In the genomic region with DNA sequence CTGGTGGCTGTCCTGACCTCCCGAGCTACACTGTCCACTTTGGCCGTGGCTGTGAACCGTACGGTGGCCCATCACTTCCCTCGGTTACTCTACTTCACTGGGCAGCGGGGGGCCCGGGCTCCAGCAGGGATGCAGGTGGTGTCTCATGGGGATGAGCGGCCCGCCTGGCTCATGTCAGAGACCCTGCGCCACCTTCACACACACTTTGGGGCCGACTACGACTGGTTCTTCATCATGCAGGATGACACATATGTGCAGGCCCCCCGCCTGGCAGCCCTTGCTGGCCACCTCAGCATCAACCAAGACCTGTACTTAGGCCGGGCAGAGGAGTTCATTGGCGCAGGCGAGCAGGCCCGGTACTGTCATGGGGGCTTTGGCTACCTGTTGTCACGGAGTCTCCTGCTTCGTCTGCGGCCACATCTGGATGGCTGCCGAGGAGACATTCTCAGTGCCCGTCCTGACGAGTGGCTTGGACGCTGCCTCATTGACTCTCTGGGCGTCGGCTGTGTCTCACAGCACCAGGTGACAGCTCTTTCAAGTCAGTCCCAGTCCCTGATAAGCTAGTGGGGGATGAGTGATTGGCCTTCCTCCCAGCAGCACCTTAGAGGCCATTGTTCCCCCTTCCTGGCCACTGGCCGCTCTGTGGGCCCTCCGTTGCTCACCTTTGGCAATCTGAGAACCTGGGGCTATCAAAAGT, we compare ENCODE assay signal across 37 cellular contexts. TPM values are rescaled to one million over a fixed set of nuclear protein-coding genes. Genes with fewer than 3 reads are reported as not detected.
DNase-seq lines count a peak whose midpoint lies in the region; ATAC-seq, FAIRE-seq and TF ChIP-seq lines count a peak whose summit lies in the region.
"Had no signal": no experiment of that assay in that cellular context is flagged by ENCODE, and none has a peak within 500 bp of the region (broad histone marks: within the 10 kb centered on the region; RNA-seq: fewer than 3 reads in every experiment).

No MANE protein-coding gene starts in this region.

- peaks cover 24% of the 10 kb centered on the region for H3K36me3 Mint-ChIP-seq in activated naive CD4-positive, alpha-beta T cell treated with anti-CD3 and anti-CD28 coated beads, Interleukin-2, amount 10 ng/mL, durations not matched to agents 7 days and 5 days

- H2BK120ac ChIP-seq in trophoblast cell (ENCODE audit: insufficient read depth, low read length, poor library complexity): no peak overlapping the region

- H4K12ac ChIP-seq in trophoblast cell (ENCODE audit: low read depth, low read length): no peak overlapping the region

- H2AFZ ChIP-seq in Loucy (ENCODE audit: low read length) (no peak overlapping the region), K562 (ENCODE audit: low read depth, low read length) (no peak overlapping the region), trophoblast cell (ENCODE audit: insufficient read depth, low read length, poor library complexity) (no peak overlapping the region)

- CTCF ChIA-PET in activated naive CD4-positive, alpha-beta T cell treated with anti-CD3 and anti-CD28 coated beads, Interleukin-2, amount 10 ng/mL, durations not matched to agents 7 days and 5 days (lab: Charles Lee): interaction anchor here (0.6 to 4.3 kb wide), 3 partner anchors 8 to 315 kb away, joined by 3 to 39 read pairs (median 5); no protein-coding TSS in a partner anchor
- CTCF ChIA-PET in K562 (lab: Yijun Ruan, JAX; ENCODE audit: low intra/inter-chr PET ratio): no interaction called here

- H3K27ac Mint-ChIP-seq in activated naive CD4-positive, alpha-beta T cell treated with anti-CD3 and anti-CD28 coated beads, Interleukin-2, amount 10 ng/mL, durations not matched to agents 7 days and 5 days: no peak overlapping the region
- H3K27ac Mint-ChIP-seq: progenitor cell of endocrine pancreas; stimulated activated naive B cell treated with anti-CD40 and anti-IgM and Interleukin-4, amounts not matched to agents 10 μg/mL and 1 μg/mL and 100 μg/mL, for 72 hours had no signal

- TF ChIP-seq CTCF in Loucy (conservative IDR thresholded peaks at IDR 0.05; ENCODE audit: low read length): no peak
- no peak for TF ChIP-seq CTCF in K562 (IDR thresholded peaks at IDR 0.05 in 2 of 3, conservative IDR thresholded peaks at IDR 0.05 in 1 of 3; ENCODE audit: insufficient read depth in 2 of 3, low read depth in 1 of 3, low read length in 3 of 3)

- no peak for TF ChIP-seq POLR2A in K562 (conservative IDR thresholded peaks at IDR 0.05)

- H2BK5ac ChIP-seq in trophoblast cell (ENCODE audit: low read depth, low read length, poor library complexity): no peak overlapping the region

- H3K23ac ChIP-seq in trophoblast cell (ENCODE audit: low read length): no peak overlapping the region

- H3K9ac ChIP-seq in Loucy (ENCODE audit: low read depth, low read length, poor library complexity, severe bottlenecking): no peak overlapping the region
- H3K9ac ChIP-seq in K562 (ENCODE audit: insufficient read depth in 1 of 2, low read depth in 2 of 2, low read length in 2 of 2): peak overlapping the region in 1 of 2 experiments; percentile 49; a peak in 2 of 4 replicates
- H3K9ac ChIP-seq in trophoblast cell (ENCODE audit: low read length): no peak overlapping the region
- H3K9ac ChIP-seq: BLaER1 had no signal

- no peak overlapping the region for H3K4ac ChIP-seq in trophoblast cell (ENCODE audit: low read depth, low read length)

- no peaks in the 10 kb centered on the region for H3K9me3 Mint-ChIP-seq in activated naive CD4-positive, alpha-beta T cell treated with anti-CD3 and anti-CD28 coated beads, Interleukin-2, amount 10 ng/mL, durations not matched to agents 7 days and 5 days
- H3K9me3 Mint-ChIP-seq: stimulated activated naive B cell treated with anti-CD40 and anti-IgM and Interleukin-4, amounts not matched to agents 10 μg/mL and 1 μg/mL and 100 μg/mL, for 72 hours had no signal

- H3K79me2 ChIP-seq in Loucy (ENCODE audit: insufficient read depth, low read length): peaks cover 45% of the 10 kb centered on the region
- peaks cover 27% of the 10 kb centered on the region for H3K79me2 ChIP-seq in K562 (ENCODE audit: control insufficient read depth, insufficient read depth, low read length)
- H3K79me2 ChIP-seq in trophoblast cell (ENCODE audit: control insufficient read depth, insufficient read depth, low read length, poor library complexity): peaks cover 11% of the 10 kb centered on the region

- H4K91ac ChIP-seq in trophoblast cell (ENCODE audit: low read depth, low read length): no peak overlapping the region

- no peaks in the 10 kb centered on the region for H3F3A ChIP-seq in Loucy (ENCODE audit: low read depth)

- H3K27ac ChIP-seq in K562 (ENCODE audit: extremely low read depth, low read depth, low read length): no peak overlapping the region
- H3K27ac ChIP-seq in trophoblast cell (ENCODE audit: low read depth, low read length): no peak overlapping the region
- H3K27ac ChIP-seq: BLaER1, coronary artery, foreskin keratinocyte, heart left ventricle, SK-N-MC had no signal

- WGBS in K562 (ENCODE audit: insufficient coverage, low coverage, missing lambda C conversion rate): 95% methylated on average over 28 of the region's 28 CpGs
- no CpG with 5 or more reads among the region's 28 CpGs for WGBS in trophoblast cell (ENCODE audit: extremely low coverage, insufficient coverage, insufficient read length)

- no peak overlapping the region for H2AK5ac ChIP-seq in trophoblast cell (ENCODE audit: low read length)

- H3K4me2 ChIP-seq in Loucy (ENCODE audit: low read depth, low read length, poor library complexity, severe bottlenecking) (peak overlapping the region; percentile 91), K562 (ENCODE audit: insufficient read depth, low read length) (no peak overlapping the region), trophoblast cell (ENCODE audit: low read length) (no peak overlapping the region)
- H3K4me2 ChIP-seq: BLaER1 had no signal

- no peak for ATAC-seq in K562
- ATAC-seq: esophagus mucosa; foreskin keratinocyte; HCT116; heart left ventricle; sciatic nerve; stimulated activated naive B cell treated with anti-CD40 and anti-IgM and Interleukin-4, amounts not matched to agents 10 μg/mL and 1 μg/mL and 100 μg/mL, for 72 hours had no signal

- H3K4me3 ChIP-seq in Loucy (ENCODE audit: low read length, poor library complexity, severe bottlenecking) (peak overlapping the region; percentile 99), K562 (no peak overlapping the region), trophoblast cell (ENCODE audit: low read depth, low read length) (peak overlapping the region; percentile 6)
- H3K4me3 ChIP-seq: BLaER1, breast epithelium, coronary artery, heart left ventricle, lung, SK-N-MC had no signal

- DNase-seq in activated naive CD4-positive, alpha-beta T cell treated with anti-CD3 and anti-CD28 coated beads, Interleukin-2, amount 10 ng/mL, durations not matched to agents 7 days and 5 days: no peak
- no peak for DNase-seq in activated naive CD4-positive, alpha-beta T cell treated with Interleukin-2 at 50 U/mL for 16 hours
- DNase-seq in K562 (ENCODE audit: extremely low read depth in 1 of 4, low spot score in 3 of 4): no peak
- no peak for DNase-seq in trophoblast cell
- no peak for DNase-seq in NCI-H345 (lab: John Stamatoyannopoulos, UW)
- no peak for DNase-seq in stimulated activated CD4-positive, alpha-beta T cell treated with anti-CD3 and anti-CD28 coated beads, Interleukin-4, amount 100 ng/mL, for 1 hour
- DNase-seq in SIG-M5 treated with dmso at 0.1 percent for 504 hours (lab: John Stamatoyannopoulos, UW; ENCODE audit: unreplicated experiment): no peak
- DNase-seq: activated CD4-positive, alpha-beta T cell treated with anti-CD3 and anti-CD28 coated beads for 48 hours; activated effector memory CD4-positive, alpha-beta T cell treated with Interleukin-2 at 50 U/mL for 16 hours; amniotic stem cell; Caco-2; DMS79; foreskin keratinocyte; GDM1; heart left ventricle; Karpas-422; kidney glomerular epithelial cell; NCI-H1436; NCI-H446 treated with DMSO at 0.1 percent for 48 hours; NCI-H82; stimulated activated naive B cell treated with anti-CD40 and anti-IgM and Interleukin-4, amounts not matched to agents 10 μg/mL and 1 μg/mL and 100 μg/mL, for 72 hours; T-helper 2 cell had no signal

- BruUV-seq in K562 (replicated peaks; lab: Mats Ljungman, UMichigan): no TSS peak

- intact Hi-C loops in K562 (cut with micrococcal nuclease): no loop called here

- no peak for TF ChIP-seq RAD21 in K562 (CRISPR knock-in tag; conservative IDR thresholded peaks at IDR 0.05 in 1 of 2, IDR thresholded peaks at IDR 0.05 in 1 of 2)

- no peak for FAIRE-seq in K562 (lab: Jason Lieb, UNC)
- FAIRE-seq: urothelium cell line had no signal

- peaks cover 6% of the 10 kb centered on the region for H3K79me1 ChIP-seq in trophoblast cell (ENCODE audit: low read length)

- no peak overlapping the region for H2BK12ac ChIP-seq in trophoblast cell (ENCODE audit: low read length)

- peaks cover 35% of the 10 kb centered on the region for H3K4me1 Mint-ChIP-seq in activated naive CD4-positive, alpha-beta T cell treated with anti-CD3 and anti-CD28 coated beads, Interleukin-2, amount 10 ng/mL, durations not matched to agents 7 days and 5 days

- H3K4me1 ChIP-seq in Loucy (ENCODE audit: insufficient read depth, low read length, poor library complexity, severe bottlenecking): peaks cover 28% of the 10 kb centered on the region
- H3K4me1 ChIP-seq in K562 (replicated peaks in 1 of 2; ENCODE audit: control insufficient read depth in 2 of 2, insufficient read depth in 2 of 2, low read length in 2 of 2): peaks cover 14 to 47% of the 10 kb centered on the region in 2 experiments; a peak in 4 of 5 replicates
- H3K4me1 ChIP-seq in trophoblast cell (ENCODE audit: control insufficient read depth in 1 of 2, insufficient read depth in 2 of 2, low read length in 2 of 2): peaks cover 4 to 10% of the 10 kb centered on the region in 2 experiments
- H3K4me1 ChIP-seq: foreskin keratinocyte had no signal

- H3K9me1 ChIP-seq in K562 (ENCODE audit: control insufficient read depth, insufficient read depth, low read length): peaks cover 4% of the 10 kb centered on the region

- in situ Hi-C loops in K562 (cut with MboI): no loop called here

- H3K9me3 ChIP-seq in Loucy (ENCODE audit: insufficient read depth, low read depth, low read length) (no peaks in the 10 kb centered on the region), K562 (replicated peaks; ENCODE audit: control insufficient read depth, insufficient read depth, low read depth, low read length) (no peaks in the 10 kb centered on the region), trophoblast cell (ENCODE audit: insufficient read depth, low read depth, low read length) (peaks cover 4% of the 10 kb centered on the region)
- H3K9me3 ChIP-seq: BLaER1, breast epithelium, Caco-2, heart left ventricle had no signal

- H3K27me3 Mint-ChIP-seq in activated naive CD4-positive, alpha-beta T cell treated with anti-CD3 and anti-CD28 coated beads, Interleukin-2, amount 10 ng/mL, durations not matched to agents 7 days and 5 days: peaks cover 8% of the 10 kb centered on the region
- H3K27me3 Mint-ChIP-seq: progenitor cell of endocrine pancreas; stimulated activated naive B cell treated with anti-CD40 and anti-IgM and Interleukin-4, amounts not matched to agents 10 μg/mL and 1 μg/mL and 100 μg/mL, for 72 hours had no signal

- H3K27me3 ChIP-seq in Loucy (ENCODE audit: insufficient read depth, low read length, poor library complexity, severe bottlenecking): peaks cover 5% of the 10 kb centered on the region
- H3K27me3 ChIP-seq in K562 (ENCODE audit: control insufficient read depth in 2 of 2, insufficient read depth in 2 of 2, low read length in 2 of 2): no peaks in the 10 kb centered on the region
- no peaks in the 10 kb centered on the region for H3K27me3 ChIP-seq in trophoblast cell (ENCODE audit: insufficient read depth, low read length)
- H3K27me3 ChIP-seq: BLaER1, breast epithelium, foreskin keratinocyte, heart left ventricle had no signal

- H3K9me2 ChIP-seq in Loucy (replicated peaks; ENCODE audit: low read depth, low read length): no peaks in the 10 kb centered on the region

- H4K8ac ChIP-seq in trophoblast cell (ENCODE audit: low read depth, low read length): no peak overlapping the region

- peak overlapping the region; percentile 13 for H3K4me3 Mint-ChIP-seq in activated naive CD4-positive, alpha-beta T cell treated with anti-CD3 and anti-CD28 coated beads, Interleukin-2, amount 10 ng/mL, durations not matched to agents 7 days and 5 days

- no peak overlapping the region for H3K14ac ChIP-seq in trophoblast cell (ENCODE audit: low read length)

- no peak for TF ChIP-seq EP300 in K562 (IDR thresholded peaks at IDR 0.05; ENCODE audit: low read length)

- peaks cover 23% of the 10 kb centered on the region; the same call in 1 of the 2 replicates for H3K36me3 ChIP-seq in Loucy (ENCODE audit: insufficient read depth, low read length)
- peaks cover 42% of the 10 kb centered on the region; the same call in 2 of the 3 replicates for H3K36me3 ChIP-seq in K562 (ENCODE audit: control insufficient read depth, insufficient read depth, low read length)
- peaks cover 48 to 50% of the 10 kb centered on the region in 2 experiments for H3K36me3 ChIP-seq in trophoblast cell (ENCODE audit: control insufficient read depth in 1 of 2, insufficient read depth in 2 of 2, low read length in 2 of 2)
- H3K36me3 ChIP-seq: breast epithelium had no signal

- H4K20me1 ChIP-seq in Loucy (ENCODE audit: insufficient read depth, low read length, poor library complexity, severe bottlenecking) (peaks cover 44% of the 10 kb centered on the region), K562 (replicated peaks; ENCODE audit: control insufficient read depth, insufficient read depth, low read length) (peaks cover 46% of the 10 kb centered on the region)

- no peak overlapping the region for H3K18ac ChIP-seq in trophoblast cell (ENCODE audit: low read length)

- POLR2A ChIA-PET in K562 (lab: Yijun Ruan, JAX): interaction anchor here (2.8 to 3.3 kb wide), 3 partner anchors 8 to 23 kb away, joined by 12 to 34 read pairs (median 13); a partner anchor contains a TSS

RNA-seq across cellular contexts. Expression of a gene that starts 3.0 kb away (rescaled TPM):
- 109 and 238 TPM in 2 replicates for total RNA-seq in K562 (2011; cell fraction: chromatin; rRNA removed; ENCODE audit: low replicate concordance)
- total RNA-seq in K562 (2011; cell fraction: nucleolus; rRNA removed): 182 and 210 TPM in 2 replicates
- total RNA-seq in K562 (2011; cell fraction: nucleoplasm; rRNA removed): 98.1 and 129 TPM in 2 replicates
- total RNA-seq in K562 (2014; rRNA removed) (18.8 and 21.4 TPM in 2 replicates), K562 (2014; rRNA removed; fragmentation: Illumina TruSeq; extraction: Trizol) (6.1 and 7.1 TPM in 2 replicates), K562 (2015; rRNA removed; fragmentation: Illumina TruSeq; extraction: Trizol) (12.0 and 13.1 TPM in 2 replicates), K562 (2021) (29.7 and 32.8 TPM in 2 replicates)
- polyA plus RNA-seq in K562 (2011; rRNA removed) (10.5 and 14.3 TPM in 2 replicates), K562 (2014; fragmentation: Illumina TruSeq; extraction: Trizol) (8.4 and 10.8 TPM in 2 replicates), K562 (2014; fragmentation: Nextera tagmentation; extraction: Ambion mirVana) (under 1 TPM; 0.08 to 0.24 TPM), K562 (2014; rRNA removed) (17.8 and 18.3 TPM in 2 replicates)
- 10.5 and 18.5 TPM in 2 replicates for polyA plus RNA-seq in K562 (2011; cell fraction: cytosol; rRNA removed)
- 112 and 142 TPM in 2 replicates for polyA plus RNA-seq in K562 (2011; cell fraction: nucleus; rRNA removed)
- 13.7 and 35.4 TPM in 2 replicates for polyA plus RNA-seq in K562 (2012)
- polyA minus RNA-seq in K562 (2011; rRNA and poly(A)+ RNA removed): 16.5 and 17.8 TPM in 2 replicates
- polyA minus RNA-seq in K562 (2011; cell fraction: cytosol; rRNA and poly(A)+ RNA removed): 16.9 and 19.6 TPM in 2 replicates
- polyA minus RNA-seq in K562 (2011; cell fraction: nucleus; rRNA and poly(A)+ RNA removed): 86.3 and 114 TPM in 2 replicates
- polyA plus RNA-seq in trophoblast cell (2013): 22.6 and 24.6 TPM in 2 replicates

RNA-seq across cellular contexts. Expression of a gene that starts 8.2 kb away (rescaled TPM):
- 65.4 and 103 TPM in 2 replicates for total RNA-seq in K562 (2011; cell fraction: chromatin; rRNA removed; ENCODE audit: low replicate concordance)
- total RNA-seq in K562 (2011; cell fraction: nucleolus; rRNA removed): 49.7 and 54.7 TPM in 2 replicates
- total RNA-seq in K562 (2011; cell fraction: nucleoplasm; rRNA removed): 43.1 and 48.4 TPM in 2 replicates
- total RNA-seq in K562 (2014; rRNA removed): 117 and 145 TPM in 2 replicates
- 79.5 and 110 TPM in 2 replicates for total RNA-seq in K562 (2014; rRNA removed; fragmentation: Illumina TruSeq; extraction: Trizol)
- 113 TPM in 2 replicates for total RNA-seq in K562 (2015; rRNA removed; fragmentation: Illumina TruSeq; extraction: Trizol)
- 122 and 129 TPM in 2 replicates for total RNA-seq in K562 (2021)
- 43.1 and 62.1 TPM in 2 replicates for polyA plus RNA-seq in K562 (2011; rRNA removed)
- polyA plus RNA-seq in K562 (2011; cell fraction: cytosol; rRNA removed): 54.5 and 89.8 TPM in 2 replicates
- polyA plus RNA-seq in K562 (2011; cell fraction: nucleus; rRNA removed): 36.6 and 65.1 TPM in 2 replicates
- polyA plus RNA-seq in K562 (2012): 64.0 and 75.1 TPM in 2 replicates
- polyA plus RNA-seq in K562 (2014; fragmentation: Illumina TruSeq; extraction: Trizol): 165 and 177 TPM in 2 replicates
- polyA plus RNA-seq in K562 (2014; fragmentation: Nextera tagmentation; extraction: Ambion mirVana): 100 to 1,000 TPM; 103 to 224 TPM
- polyA plus RNA-seq in K562 (2014; rRNA removed): 88.2 and 97.5 TPM in 2 replicates
- polyA minus RNA-seq in K562 (2011; rRNA and poly(A)+ RNA removed): 49.7 and 116 TPM in 2 replicates
- 23.5 and 52.3 TPM in 2 replicates for polyA minus RNA-seq in K562 (2011; cell fraction: cytosol; rRNA and poly(A)+ RNA removed)
- polyA minus RNA-seq in K562 (2011; cell fraction: nucleus; rRNA and poly(A)+ RNA removed): 17.1 and 26.5 TPM in 2 replicates
- 25.9 and 26.8 TPM in 2 replicates for polyA plus RNA-seq in trophoblast cell (2013)

RNA-seq across cellular contexts. Expression of a gene that starts 13.3 kb away (rescaled TPM):
- total RNA-seq in K562 (2011; cell fraction: chromatin; rRNA removed; ENCODE audit: low replicate concordance): 10.6 and 29.3 TPM in 2 replicates
- 11.1 and 13.0 TPM in 2 replicates for total RNA-seq in K562 (2011; cell fraction: nucleolus; rRNA removed)
- total RNA-seq in K562 (2011; cell fraction: nucleoplasm; rRNA removed): 9.4 and 19.5 TPM in 2 replicates
- 2.2 and 2.9 TPM in 2 replicates for total RNA-seq in K562 (2014; rRNA removed)
- 1.2 and 1.3 TPM in 2 replicates for total RNA-seq in K562 (2014; rRNA removed; fragmentation: Illumina TruSeq; extraction: Trizol)
- total RNA-seq in K562 (2015; rRNA removed; fragmentation: Illumina TruSeq; extraction: Trizol): 1.5 and 1.8 TPM in 2 replicates
- total RNA-seq in K562 (2021): 2.3 and 3.6 TPM in 2 replicates
- 2.7 and 4.6 TPM in 2 replicates for polyA plus RNA-seq in K562 (2011; rRNA removed)
- 3.2 and 4.4 TPM in 2 replicates for polyA plus RNA-seq in K562 (2011; cell fraction: cytosol; rRNA removed)
- polyA plus RNA-seq in K562 (2011; cell fraction: nucleus; rRNA removed): 26.3 and 28.4 TPM in 2 replicates
- 6.9 and 15.2 TPM in 2 replicates for polyA plus RNA-seq in K562 (2012)
- 1.9 and 2.6 TPM in 2 replicates for polyA plus RNA-seq in K562 (2014; fragmentation: Illumina TruSeq; extraction: Trizol)
- under 1 TPM; 0.43 to 0.46 TPM for polyA plus RNA-seq in K562 (2014; fragmentation: Nextera tagmentation; extraction: Ambion mirVana)
- polyA plus RNA-seq in K562 (2014; rRNA removed): 2.6 and 3.0 TPM in 2 replicates
- polyA minus RNA-seq in K562 (2011; rRNA and poly(A)+ RNA removed): 1.2 and 1.3 TPM in 2 replicates
- 1.9 and 2.6 TPM in 2 replicates for polyA minus RNA-seq in K562 (2011; cell fraction: cytosol; rRNA and poly(A)+ RNA removed)
- 3.0 and 3.2 TPM in 2 replicates for polyA minus RNA-seq in K562 (2011; cell fraction: nucleus; rRNA and poly(A)+ RNA removed)
- polyA plus RNA-seq in trophoblast cell (2013): 11.3 and 11.7 TPM in 2 replicates

RNA-seq across cellular contexts. Expression of a gene that starts 25.0 kb away (rescaled TPM):
- 1.00 TPM in 1 of 2 replicates, not detected in the other for total RNA-seq in K562 (2011; cell fraction: chromatin; rRNA removed; ENCODE audit: low replicate concordance)
- total RNA-seq in K562 (2011; cell fraction: nucleolus; rRNA removed): 1.6 and 4.0 TPM in 2 replicates
- total RNA-seq in K562 (2011; cell fraction: nucleoplasm; rRNA removed): 1.2 TPM in 1 of 2 replicates, not detected in the other
- total RNA-seq in K562 (2014; rRNA removed) (not detected in 2 replicates), K562 (2014; rRNA removed; fragmentation: Illumina TruSeq; extraction: Trizol) (not detected in 2 replicates), K562 (2015; rRNA removed; fragmentation: Illumina TruSeq; extraction: Trizol) (not detected in 2 replicates), K562 (2021) (not detected in 2 replicates)
- polyA plus RNA-seq in K562 (2011; rRNA removed) (not detected in 2 replicates), K562 (2014; fragmentation: Illumina TruSeq; extraction: Trizol) (not detected in 2 replicates), K562 (2014; fragmentation: Nextera tagmentation; extraction: Ambion mirVana) (not detected), K562 (2014; rRNA removed) (not detected in 2 replicates)
- polyA plus RNA-seq in K562 (2011; cell fraction: cytosol; rRNA removed): not detected in 2 replicates
- 0.53 TPM in 1 of 2 replicates, not detected in the other for polyA plus RNA-seq in K562 (2011; cell fraction: nucleus; rRNA removed)
- not detected in 2 replicates for polyA plus RNA-seq in K562 (2012)
- polyA minus RNA-seq in K562 (2011; rRNA and poly(A)+ RNA removed): not detected in 2 replicates
- polyA minus RNA-seq in K562 (2011; cell fraction: cytosol; rRNA and poly(A)+ RNA removed): not detected in 2 replicates
- polyA minus RNA-seq in K562 (2011; cell fraction: nucleus; rRNA and poly(A)+ RNA removed): not detected in 2 replicates
- not detected in 2 replicates for polyA plus RNA-seq in trophoblast cell (2013)
- total RNA-seq: breast epithelium, Caco-2, esophagus mucosa, foreskin keratinocyte, heart left ventricle, mononuclear cell, progenitor cell of endocrine pancreas, sciatic nerve, temporal lobe had no signal
- polyA plus RNA-seq: AG04450, foreskin keratinocyte, heart left ventricle, lung, neural cell had no signal

RNA-seq across cellular contexts. Expression of a gene that starts 48.2 kb away (rescaled TPM):
- total RNA-seq in K562 (2011; cell fraction: chromatin; rRNA removed; ENCODE audit: low replicate concordance): not detected in 2 replicates
- not detected in 2 replicates for total RNA-seq in K562 (2011; cell fraction: nucleolus; rRNA removed)
- total RNA-seq in K562 (2011; cell fraction: nucleoplasm; rRNA removed): not detected in 2 replicates
- total RNA-seq in K562 (2014; rRNA removed): not detected in 2 replicates
- total RNA-seq in K562 (2014; rRNA removed; fragmentation: Illumina TruSeq; extraction: Trizol): not detected in 2 replicates
- total RNA-seq in K562 (2015; rRNA removed; fragmentation: Illumina TruSeq; extraction: Trizol): not detected in 2 replicates
- total RNA-seq in K562 (2021): not detected in 2 replicates
- not detected in 2 replicates for polyA plus RNA-seq in K562 (2011; rRNA removed)
- not detected in 2 replicates for polyA plus RNA-seq in K562 (2011; cell fraction: cytosol; rRNA removed)
- not detected in 2 replicates for polyA plus RNA-seq in K562 (2011; cell fraction: nucleus; rRNA removed)
- not detected in 2 replicates for polyA plus RNA-seq in K562 (2012)
- not detected in 2 replicates for polyA plus RNA-seq in K562 (2014; fragmentation: Illumina TruSeq; extraction: Trizol)
- polyA plus RNA-seq in K562 (2014; fragmentation: Nextera tagmentation; extraction: Ambion mirVana): not detected
- not detected in 2 replicates for polyA plus RNA-seq in K562 (2014; rRNA removed)
- polyA minus RNA-seq in K562 (2011; rRNA and poly(A)+ RNA removed): not detected in 2 replicates
- polyA minus RNA-seq in K562 (2011; cell fraction: cytosol; rRNA and poly(A)+ RNA removed): not detected in 2 replicates
- not detected in 2 replicates for polyA minus RNA-seq in K562 (2011; cell fraction: nucleus; rRNA and poly(A)+ RNA removed)
- polyA plus RNA-seq in trophoblast cell (2013): not detected in 2 replicates
- total RNA-seq: breast epithelium, Caco-2, esophagus mucosa, foreskin keratinocyte, lung, mononuclear cell, progenitor cell of endocrine pancreas, sciatic nerve, temporal lobe had no signal
- polyA plus RNA-seq: AG04450, foreskin keratinocyte, lung, neural cell had no signal
